ENCODE assay signal across 8 cellular contexts in genomic region chr1:116372651-116373444, GRCh38. TPM values are rescaled to one million over a fixed set of nuclear protein-coding genes. Genes with fewer than 3 reads are reported as not detected.
DNase-seq lines count a peak whose midpoint lies in the region; ATAC-seq, FAIRE-seq and TF ChIP-seq lines count a peak whose summit lies in the region.

ATP1A1 (plus strand) TSS chr1:116373244; CDS start chr1:116373512, 268 bp downstream.

- no peaks in the 10 kb centered on the region for H3K36me3 ChIP-seq in CD4-positive, CD25-positive, alpha-beta regulatory T cell (ENCODE audit: control insufficient read depth, insufficient read depth, low read length)
- no peaks in the 10 kb centered on the region; a peak in 1 of 5 replicates for H3K36me3 ChIP-seq in HepG2 (replicated peaks in 1 of 2; ENCODE audit: control insufficient read depth in 1 of 2, insufficient read depth in 2 of 2, low read length in 2 of 2)

- intact Hi-C loops in dendritic cell treated with granulocyte-macrophage colony-stimulating factor and Interleukin-4, amounts not matched to agents 40 ng/mL and 50 ng/mL, for 4 days (cut with micrococcal nuclease), result no loop called here
- intact Hi-C loops in HepG2 (cut with micrococcal nuclease; ENCODE audit: unreplicated experiment), result no loop called here

- ATAC-seq in CD4-positive, CD25-positive, alpha-beta regulatory T cell (ENCODE audit: low read depth in 2 of 2), result peak; percentile 73 to 78
- ATAC-seq in GM19452 (IDR thresholded peaks at IDR 0.05; ENCODE audit: unreplicated experiment) (peak; percentile 65), HG03575 (IDR thresholded peaks at IDR 0.05; ENCODE audit: extremely low read depth, insufficient number of reproducible peaks, low FRiP score, unreplicated experiment) (peak; percentile 29), HepG2 (peak; percentile 88)

- peak within 1 kb of the TSS; percentile 94 for H3K4me3 ChIP-seq in CD4-positive, CD25-positive, alpha-beta regulatory T cell (ENCODE audit: low read depth, low read length)
- H3K4me3 ChIP-seq in HepG2 (replicated peaks in 1 of 3; ENCODE audit: insufficient read depth in 1 of 3, low read depth in 2 of 3, low read length in 3 of 3), result peak within 1 kb of the TSS; percentile 79 to 89 (median 84)

- TF ChIP-seq EP300 in HepG2 (IDR thresholded peaks at IDR 0.05; ENCODE audit: low read depth in 2 of 2, low read length in 2 of 2) (peak in 1 of 2 experiments; percentile 69; a peak in 1 of 4 replicates), HepG2 (CRISPR knock-in tag; IDR thresholded peaks at IDR 0.05; ENCODE audit: borderline replicate concordance) (no peak)

- peak; percentile 88 to 98 for TF ChIP-seq POLR2A in HepG2 (IDR thresholded peaks at IDR 0.05; ENCODE audit: insufficient read depth in 1 of 2, low read depth in 2 of 2, low read length in 2 of 2)

- DNase-seq in CD4-positive, CD25-positive, alpha-beta regulatory T cell, result peak; percentile 95
- DNase-seq in NCI-H774 (lab: John Stamatoyannopoulos, UW) (peak; percentile 89), HepG2 (ENCODE audit: low spot score) (peak; percentile 85)
- peak; percentile 99 for DNase-seq in activated CD4-positive, alpha-beta T cell treated with anti-CD3 and anti-CD28 coated beads, Interleukin-2, amount 50 U/mL, for 4 hours
- DNase-seq in stimulated activated CD4-positive, alpha-beta T cell treated with anti-CD3 and anti-CD28 coated beads, Interleukin-2, amount 100 ng/mL, for 48 hours, result peak; percentile 98

- H3K27me3 Mint-ChIP-seq in CD4-positive, CD25-positive, alpha-beta regulatory T cell, result peaks cover 19% of the 10 kb centered on the region
- peaks cover 8% of the 10 kb centered on the region for H3K27me3 Mint-ChIP-seq in dendritic cell treated with granulocyte-macrophage colony-stimulating factor and Interleukin-4, amounts not matched to agents 40 ng/mL and 50 ng/mL, for 4 days

- H3K79me2 ChIP-seq in HepG2 (ENCODE audit: insufficient read depth, low read length), result peaks cover 42% of the 10 kb centered on the region

- peak within 1 kb of the TSS; percentile 96 to 98 (median 97) for H3K27ac Mint-ChIP-seq in CD4-positive, CD25-positive, alpha-beta regulatory T cell
- H3K27ac Mint-ChIP-seq in dendritic cell treated with granulocyte-macrophage colony-stimulating factor and Interleukin-4, amounts not matched to agents 40 ng/mL and 50 ng/mL, for 4 days, result peak within 1 kb of the TSS; percentile 94

- in situ Hi-C loops in HepG2 (cut with HindIII; ENCODE audit: extremely low pct_ligation_motif_present, low pct_unique_long_range_greater_than_20kb), result no loop called here

- WGBS in HepG2 (ENCODE audit: low lambda C conversion rate), result 0% methylated on average over 7 of the region's 81 CpGs

- no peak within 1 kb of the TSS for H2AFZ ChIP-seq in HepG2 (ENCODE audit: low read length)

- FAIRE-seq in HepG2 (lab: Jason Lieb, UNC), result no peak

- H4K20me1 ChIP-seq in HepG2 (ENCODE audit: insufficient read depth, low read length), result peaks cover 33% of the 10 kb centered on the region

- no peaks in the 10 kb centered on the region for H3K36me3 Mint-ChIP-seq in CD4-positive, CD25-positive, alpha-beta regulatory T cell
- peaks cover 14% of the 10 kb centered on the region for H3K36me3 Mint-ChIP-seq in dendritic cell treated with granulocyte-macrophage colony-stimulating factor and Interleukin-4, amounts not matched to agents 40 ng/mL and 50 ng/mL, for 4 days (ENCODE audit: low read depth)

- CTCF ChIA-PET in HepG2 (lab: Yijun Ruan, JAX; ENCODE audit: low intra/inter-chr PET ratio, low total read pairs), result no interaction called here

- no peaks in the 10 kb centered on the region for H3K9me3 Mint-ChIP-seq in CD4-positive, CD25-positive, alpha-beta regulatory T cell
- no peaks in the 10 kb centered on the region for H3K9me3 Mint-ChIP-seq in dendritic cell treated with granulocyte-macrophage colony-stimulating factor and Interleukin-4, amounts not matched to agents 40 ng/mL and 50 ng/mL, for 4 days

- peaks cover 4 to 41% (median 32%) of the 10 kb centered on the region in 4 donors for H3K4me1 Mint-ChIP-seq in CD4-positive, CD25-positive, alpha-beta regulatory T cell
- H3K4me1 Mint-ChIP-seq in dendritic cell treated with granulocyte-macrophage colony-stimulating factor and Interleukin-4, amounts not matched to agents 40 ng/mL and 50 ng/mL, for 4 days (ENCODE audit: low read depth), result peaks cover 47% of the 10 kb centered on the region

- TF ChIP-seq CTCF in HepG2 (CRISPR knock-in tag; IDR thresholded peaks at IDR 0.05), result peak; percentile 54

- H3K27me3 ChIP-seq in CD4-positive, CD25-positive, alpha-beta regulatory T cell (ENCODE audit: control insufficient read depth, insufficient read depth, low read length), result no peaks in the 10 kb centered on the region
- peaks cover 0 to 7% of the 10 kb centered on the region in 2 experiments; a peak in 1 of 5 replicates for H3K27me3 ChIP-seq in HepG2 (ENCODE audit: control insufficient read depth in 1 of 2, insufficient read depth in 2 of 2, low read length in 2 of 2)

- no peaks in the 10 kb centered on the region for H3K9me3 ChIP-seq in CD4-positive, CD25-positive, alpha-beta regulatory T cell (ENCODE audit: control insufficient read depth in 2 of 2, low read length in 2 of 2)
- no peaks in the 10 kb centered on the region for H3K9me3 ChIP-seq in HepG2 (ENCODE audit: low read length)

- BruUV-seq in HepG2 (replicated peaks; lab: Mats Ljungman, UMichigan), result no TSS peak

- H3K4me1 ChIP-seq in CD4-positive, CD25-positive, alpha-beta regulatory T cell (ENCODE audit: control insufficient read depth, insufficient read depth, low read length, poor library complexity, severe bottlenecking), result peaks cover 38% of the 10 kb centered on the region
- peaks cover 45% of the 10 kb centered on the region for H3K4me1 ChIP-seq in HepG2 (ENCODE audit: insufficient read depth, low read length)

- POLR2A ChIA-PET in HepG2 (lab: Yijun Ruan, JAX), result interaction anchor here (0.7 to 4.1 kb wide), 8 partner anchors 39 to 219 kb away, joined by 3 to 24 read pairs (median 5); no protein-coding TSS in a partner anchor

- H3K27ac ChIP-seq in CD4-positive, CD25-positive, alpha-beta regulatory T cell (ENCODE audit: insufficient read depth, low read length, poor library complexity, severe bottlenecking), result peak within 1 kb of the TSS; percentile 94
- peak within 1 kb of the TSS; percentile 77 for H3K27ac ChIP-seq in HepG2 (ENCODE audit: extremely low read length, insufficient read depth, low read length)

- peak within 1 kb of the TSS; percentile 85 for H3K9ac ChIP-seq in HepG2 (ENCODE audit: insufficient read depth, low read depth, low read length)

- peak within 1 kb of the TSS; percentile 94 for H3K4me2 ChIP-seq in HepG2 (ENCODE audit: low read depth, low read length)

- peak within 1 kb of the TSS; percentile 93 to 99 (median 98) for H3K4me3 Mint-ChIP-seq in CD4-positive, CD25-positive, alpha-beta regulatory T cell
- peak within 1 kb of the TSS; percentile 88 for H3K4me3 Mint-ChIP-seq in dendritic cell treated with granulocyte-macrophage colony-stimulating factor and Interleukin-4, amounts not matched to agents 40 ng/mL and 50 ng/mL, for 4 days

- peak; percentile 77 for TF ChIP-seq RAD21 in HepG2 (CRISPR knock-in tag; IDR thresholded peaks at IDR 0.05)

TF ChIP-seq in HepG2, 621 proteins besides CTCF, POLR2A, EP300 and RAD21 (continues in another document):
- no peak for TF ChIP-seq DBP (CRISPR knock-in tag; IDR thresholded peaks at IDR 0.05; ENCODE audit: not compliant biosample characterization)
- no peak for TF ChIP-seq ZNF124 (CRISPR knock-in tag; IDR thresholded peaks at IDR 0.05)
- TF ChIP-seq SP5 (CRISPR knock-in tag; IDR thresholded peaks at IDR 0.05; ENCODE audit: borderline replicate concordance, low read depth), result peak; percentile 69

RNA-seq across cellular contexts. Expression of gene ATP1A1, which starts in this region (rescaled TPM):
- total RNA-seq in CD4-positive, CD25-positive, alpha-beta regulatory T cell, result 228 TPM
- 10 to 100 TPM; 52.4 to 63.8 (median 58.8) TPM for polyA plus RNA-seq in CD4-positive, CD25-positive, alpha-beta regulatory T cell
- 210 and 280 TPM in 2 replicates for total RNA-seq in HepG2 (2016; rRNA removed; fragmentation: Illumina TruSeq; extraction: Trizol)
- total RNA-seq in HepG2 (2016; cell fraction: cytosol; rRNA removed; fragmentation: Illumina TruSeq; extraction: Trizol; ENCODE audit: low read depth), result 60.3 and 83.4 TPM in 2 replicates
- total RNA-seq in HepG2 (2016; cell fraction: insoluble cytoplasmic fraction; rRNA removed; fragmentation: Illumina TruSeq; extraction: Trizol), result 183 and 291 TPM in 2 replicates
- 133 and 176 TPM in 2 replicates for total RNA-seq in HepG2 (2016; cell fraction: membrane; rRNA removed; fragmentation: Illumina TruSeq; extraction: Trizol)
- 383 and 432 TPM in 2 replicates for total RNA-seq in HepG2 (2016; cell fraction: nucleus; rRNA removed; fragmentation: Illumina TruSeq; extraction: Trizol)
- 627 and 705 TPM in 2 replicates for polyA plus RNA-seq in HepG2 (2011; rRNA removed)
- polyA plus RNA-seq in HepG2 (2011; cell fraction: cytosol; rRNA removed), result 735 and 774 TPM in 2 replicates
- 313 and 327 TPM in 2 replicates for polyA plus RNA-seq in HepG2 (2011; cell fraction: nucleus; rRNA removed)
- polyA plus RNA-seq in HepG2 (2012), result 467 and 657 TPM in 2 replicates
- polyA plus RNA-seq in HepG2 (2016; cell fraction: cytosol; fragmentation: Illumina TruSeq; extraction: Trizol; ENCODE audit: low read depth), result 69.6 and 84.9 TPM in 2 replicates
- polyA plus RNA-seq in HepG2 (2016; cell fraction: insoluble cytoplasmic fraction; fragmentation: Illumina TruSeq; extraction: Trizol; ENCODE audit: low read depth), result 219 and 228 TPM in 2 replicates
- polyA plus RNA-seq in HepG2 (2016; cell fraction: membrane; fragmentation: Illumina TruSeq; extraction: Trizol; ENCODE audit: low read depth), result 106 and 149 TPM in 2 replicates
- 515 and 526 TPM in 2 replicates for polyA plus RNA-seq in HepG2 (2016; cell fraction: nucleus; fragmentation: Illumina TruSeq; extraction: Trizol; ENCODE audit: insufficient read depth, low read depth)
- polyA minus RNA-seq in HepG2 (2011; rRNA and poly(A)+ RNA removed; ENCODE audit: low replicate concordance), result 367 and 928 TPM in 2 replicates
- polyA minus RNA-seq in HepG2 (2011; cell fraction: cytosol; rRNA and poly(A)+ RNA removed), result 438 and 487 TPM in 2 replicates
- 356 and 442 TPM in 2 replicates for polyA minus RNA-seq in HepG2 (2011; cell fraction: nucleus; rRNA and poly(A)+ RNA removed)

Comparison
In these comparisons a context has a peak if more than half of its experiments do, and no peak if none do; other contexts are left out.
1. Peak in every context shown above with its lines: DNase-seq, ATAC-seq, H3K4me3 ChIP-seq and H3K27ac ChIP-seq.
2. ATAC-seq: peak in every context shown above with its lines; median percentile 88 in HepG2; 76 in CD4-positive, CD25-positive, alpha-beta regulatory T cell; 65 in GM19452; 29 in HG03575.